8 cellular contexts compared by ENCODE assay signal in genomic region chr9:128420060-128420650, GRCh38. TPM values are rescaled to one million over a fixed set of nuclear protein-coding genes. Genes with fewer than 3 reads are reported as not detected.
DNase-seq lines count a peak whose midpoint lies in the region; ATAC-seq, FAIRE-seq and TF ChIP-seq lines count a peak whose summit lies in the region.

No MANE protein-coding gene starts in this region.

- peaks cover 0 to 1% (median 0%) of the 10 kb centered on the region in 7 donors for H3K9me3 Mint-ChIP-seq in CD4-positive, CD25-positive, alpha-beta regulatory T cell

- peak overlapping the region; percentile 68 to 85 (median 72) for H3K4me3 Mint-ChIP-seq in CD4-positive, CD25-positive, alpha-beta regulatory T cell

- no peaks in the 10 kb centered on the region for H3K9me3 ChIP-seq in CD4-positive, CD25-positive, alpha-beta regulatory T cell (ENCODE audit: control insufficient read depth in 2 of 2, low read length in 2 of 2)
- H3K9me3 ChIP-seq in RWPE2 (ENCODE audit: severe bottlenecking), result no peaks in the 10 kb centered on the region
- H3K9me3 ChIP-seq in neutrophil, result no peaks in the 10 kb centered on the region

- H3K36me3 ChIP-seq in CD4-positive, CD25-positive, alpha-beta regulatory T cell (ENCODE audit: control insufficient read depth, insufficient read depth, low read length), result no peaks in the 10 kb centered on the region
- H3K36me3 ChIP-seq in RWPE2 (ENCODE audit: low read depth), result no peaks in the 10 kb centered on the region
- H3K36me3 ChIP-seq in neutrophil, result no peaks in the 10 kb centered on the region

- peaks cover 4% of the 10 kb centered on the region for H3K36me3 Mint-ChIP-seq in CD4-positive, CD25-positive, alpha-beta regulatory T cell

- peaks cover 0 to 12% (median 3%) of the 10 kb centered on the region in 4 donors for H3K4me1 Mint-ChIP-seq in CD4-positive, CD25-positive, alpha-beta regulatory T cell

- peak; percentile 94 for TF ChIP-seq CTCF in RWPE2 (IDR thresholded peaks at IDR 0.05; ENCODE audit: poor library complexity, severe bottlenecking)
- TF ChIP-seq CTCF in neutrophil (IDR thresholded peaks at IDR 0.05), result peak; percentile 36

- H3K27ac ChIP-seq in CD4-positive, CD25-positive, alpha-beta regulatory T cell (ENCODE audit: insufficient read depth, low read length, poor library complexity, severe bottlenecking), result no peak overlapping the region
- peak overlapping the region; percentile 40 for H3K27ac ChIP-seq in RWPE2 (ENCODE audit: poor library complexity, severe bottlenecking)
- H3K27ac ChIP-seq in neutrophil, result no peak overlapping the region
- peak overlapping the region; percentile 50 for H3K27ac ChIP-seq in temporal lobe (ENCODE audit: low read depth, low read length)

- H3K4me3 ChIP-seq in CD4-positive, CD25-positive, alpha-beta regulatory T cell (ENCODE audit: low read depth, low read length), result no peak overlapping the region
- H3K4me3 ChIP-seq in RWPE2 (ENCODE audit: severe bottlenecking) (peak overlapping the region; percentile 85), neutrophil (ENCODE audit: low read depth in 1 of 2, low read length in 1 of 2) (peak overlapping the region; percentile 74 to 81)

- H3K27me3 Mint-ChIP-seq in CD4-positive, CD25-positive, alpha-beta regulatory T cell, result peaks cover 45% of the 10 kb centered on the region

- DNase-seq in CD4-positive, CD25-positive, alpha-beta regulatory T cell, result peak; percentile 50 to 55 (median 51)
- DNase-seq in HK-2 (ENCODE audit: unreplicated experiment) (peak; percentile 76), RWPE2 (ENCODE audit: low spot score) (no peak), activated gamma-delta T cell treated with Interleukin-2 at 50 U/mL for 16 hours (peak; percentile 63), frontal cortex (ENCODE audit: low spot score in 2 of 2) (peak; percentile 81 to 85)

- peaks cover 19% of the 10 kb centered on the region for H3K4me1 ChIP-seq in CD4-positive, CD25-positive, alpha-beta regulatory T cell (ENCODE audit: control insufficient read depth, insufficient read depth, low read length, poor library complexity, severe bottlenecking)
- H3K4me1 ChIP-seq in RWPE2 (ENCODE audit: insufficient read depth, poor library complexity, severe bottlenecking), result no peaks in the 10 kb centered on the region
- H3K4me1 ChIP-seq in neutrophil (ENCODE audit: control insufficient read depth in 1 of 2, insufficient read depth in 1 of 2, low read depth in 1 of 2, low read length in 1 of 2), result peaks cover 10 to 19% of the 10 kb centered on the region in 2 experiments

- peak; percentile 67 to 73 for ATAC-seq in CD4-positive, CD25-positive, alpha-beta regulatory T cell (ENCODE audit: low read depth in 2 of 2)
- ATAC-seq in GM19397 (IDR thresholded peaks at IDR 0.05; ENCODE audit: unreplicated experiment) (peak; percentile 69), RWPE2 (ENCODE audit: low read depth) (peak; percentile 78)

- peaks cover 6% of the 10 kb centered on the region for H3K27me3 ChIP-seq in CD4-positive, CD25-positive, alpha-beta regulatory T cell (ENCODE audit: control insufficient read depth, insufficient read depth, low read length)
- H3K27me3 ChIP-seq in RWPE2 (ENCODE audit: insufficient read depth, poor library complexity, severe bottlenecking) (no peaks in the 10 kb centered on the region), neutrophil (peaks cover 79% of the 10 kb centered on the region)

- H3K27ac Mint-ChIP-seq in CD4-positive, CD25-positive, alpha-beta regulatory T cell, result no peak overlapping the region

- no peak for FAIRE-seq in frontal cortex (lab: Jason Lieb, UNC)

RNA-seq across cellular contexts. Expression of gene CERCAM, which starts 0.5 kb away (rescaled TPM):
- 0.12 TPM for total RNA-seq in CD4-positive, CD25-positive, alpha-beta regulatory T cell
- polyA plus RNA-seq in CD4-positive, CD25-positive, alpha-beta regulatory T cell, result not detected
- total RNA-seq in frontal cortex (10.2 TPM), temporal lobe (16.0 TPM)

RNA-seq across cellular contexts. Expression of gene ODF2, which starts 35.7 kb away (rescaled TPM):
- total RNA-seq in CD4-positive, CD25-positive, alpha-beta regulatory T cell, result 31.9 TPM
- 10 to 100 TPM; 12.9 to 19.8 (median 13.8) TPM for polyA plus RNA-seq in CD4-positive, CD25-positive, alpha-beta regulatory T cell
- total RNA-seq in frontal cortex (17.1 TPM), temporal lobe (13.3 TPM)

RNA-seq across cellular contexts. Expression of gene URM1, which starts 49.0 kb away (rescaled TPM):
- 46.2 TPM for total RNA-seq in CD4-positive, CD25-positive, alpha-beta regulatory T cell
- polyA plus RNA-seq in CD4-positive, CD25-positive, alpha-beta regulatory T cell, result 10 to 100 TPM; 47.4 to 60.7 (median 53.2) TPM
- 17.9 TPM for total RNA-seq in frontal cortex
- 15.2 TPM for total RNA-seq in temporal lobe

Comparison
In these comparisons a context has a peak if more than half of its experiments do, and no peak if none do; other contexts are left out.
1. H3K27ac ChIP-seq: peak in RWPE2 (single experiment) and temporal lobe (single experiment); none in CD4-positive, CD25-positive, alpha-beta regulatory T cell (single experiment) and neutrophil (single experiment).
2. Peak in every context shown above with its lines, with median percentiles within 50 percentile points of each other: ATAC-seq.